ENCODE assay signal across 10 cellular contexts in genomic region chr15:86611392-86612040, GRCh38.
DNase-seq lines count a peak whose midpoint lies in the region; ATAC-seq, FAIRE-seq and TF ChIP-seq lines count a peak whose summit lies in the region.
"Had no signal": no experiment of that assay in that cellular context is flagged by ENCODE, and none has a peak within 500 bp of the region (broad histone marks: within the 10 kb centered on the region; RNA-seq: fewer than 3 reads in every experiment).

No MANE protein-coding gene starts in this region.

- CTCF ChIA-PET in A549 (lab: Yijun Ruan, JAX): interaction anchor here (1.4 kb wide), 1 partner anchor 14 kb away, joined by 5 read pairs; no protein-coding TSS in a partner anchor

- no peaks in the 10 kb centered on the region for H3K36me3 ChIP-seq in iPS-18a (ENCODE audit: control insufficient read depth, low read depth, low read length)

- TF ChIP-seq POLR2A in A549 (IDR thresholded peaks at IDR 0.05; ENCODE audit: low read length) (no peak), GM18505 (IDR thresholded peaks at IDR 0.05; ENCODE audit: borderline replicate concordance, extremely low read depth, insufficient read depth, insufficient read length) (no peak)

- TF ChIP-seq CTCF in A549 (IDR thresholded peaks at IDR 0.05) (no peak), VCaP (conservative IDR thresholded peaks at IDR 0.05) (no peak)

- peak; percentile 55 to 56; a peak in 4 of 6 replicates for ATAC-seq in A549
- no peak for ATAC-seq in GM19035 (IDR thresholded peaks at IDR 0.05; ENCODE audit: unreplicated experiment)
- no peak for ATAC-seq in GM18505 (IDR thresholded peaks at IDR 0.05; ENCODE audit: unreplicated experiment)
- no peak for ATAC-seq in GM18907 (IDR thresholded peaks at IDR 0.05; ENCODE audit: unreplicated experiment)
- no peak for ATAC-seq in GM18517 (IDR thresholded peaks at IDR 0.05; ENCODE audit: unreplicated experiment)

- peak overlapping the region in 1 of 2 experiments; percentile 28; a peak in 1 of 6 replicates for H3K27ac ChIP-seq in A549
- peak overlapping the region; percentile 25 for H3K27ac ChIP-seq in VCaP
- peak overlapping the region; percentile 0 for H3K27ac ChIP-seq in iPS-18a (ENCODE audit: low read length)

- 18% methylated on average over 2 of the region's 2 CpGs for WGBS in A549 (ENCODE audit: missing lambda C conversion rate)

- H3K4me3 ChIP-seq in A549 (no peak overlapping the region), iPS-18a (ENCODE audit: low read length) (no peak overlapping the region)

- POLR2A ChIA-PET in A549 (lab: Yijun Ruan, JAX): no interaction called here

- no peaks in the 10 kb centered on the region for H3K27me3 ChIP-seq in iPS-18a (ENCODE audit: control insufficient read depth, insufficient read depth, low read length)

- peak overlapping the region; percentile 32 for H3K4me2 ChIP-seq in A549

- TF ChIP-seq EP300 in A549 (IDR thresholded peaks at IDR 0.05): no peak

- no peak overlapping the region for H3K9ac ChIP-seq in iPS-18a (ENCODE audit: low read length)

- H3K4me1 ChIP-seq in A549 (peaks cover 8% of the 10 kb centered on the region; the same call in 2 of the 3 replicates), iPS-18a (ENCODE audit: control insufficient read depth, low read depth, low read length) (peaks cover 9% of the 10 kb centered on the region)

- FAIRE-seq in A549 (lab: Jason Lieb, UNC): peak; percentile 54

- DNase-seq in A549 (ENCODE audit: low read depth in 1 of 2, low spot score in 1 of 2): peak in 1 of 2 experiments; percentile 48
- peak; percentile 36 for DNase-seq in ELR (ENCODE audit: low read depth)
- DNase-seq: kidney glomerular epithelial cell, NCI-H2081 treated with DMSO at 0.1 percent for 48 hours had no signal

- H3K9me3 ChIP-seq in A549 (no peaks in the 10 kb centered on the region), iPS-18a (ENCODE audit: control insufficient read depth, low read depth, low read length) (no peaks in the 10 kb centered on the region)

- no peak for TF ChIP-seq RAD21 in A549 (conservative IDR thresholded peaks at IDR 0.05 in 1 of 2, IDR thresholded peaks at IDR 0.05 in 1 of 2)

TF ChIP-seq in A549, 52 proteins besides CTCF, POLR2A, EP300 and RAD21:
- TF ChIP-seq CEBPB (IDR thresholded peaks at IDR 0.05): peak; percentile 7 to 30; a peak in 1 of 4 replicates
- no peak for TF ChIP-seq HOXB5 (CRISPR knock-in tag; IDR thresholded peaks at IDR 0.05)
TF ChIP-seq in A549: peak in this region for 1.

Comparison
In these comparisons a context has a peak if more than half of its experiments do, and no peak if none do; other contexts are left out.
1. ATAC-seq: peak in A549 (2 of 2); none in GM19035 (single experiment), GM18505 (single experiment), GM18907 (single experiment) and GM18517 (single experiment).